ENCODE assay signal across 10 cellular contexts in genomic region chr7:105003875-105004510, GRCh38. TPM values are rescaled to one million over a fixed set of nuclear protein-coding genes. Genes with fewer than 3 reads are reported as not detected.
DNase-seq lines count a peak whose midpoint lies in the region; ATAC-seq, FAIRE-seq and TF ChIP-seq lines count a peak whose summit lies in the region.
"Had no signal": no experiment of that assay in that cellular context is flagged by ENCODE, and none has a peak within 500 bp of the region (broad histone marks: within the 10 kb centered on the region; RNA-seq: fewer than 3 reads in every experiment).

No MANE protein-coding gene starts in this region.

- DNase-seq in RWPE2 (ENCODE audit: low spot score) (no peak), endothelial cell of umbilical vein (ENCODE audit: low read depth, low spot score) (no peak), nephron progenitor cell (no peak)
- DNase-seq: GF-D8 had no signal

- peaks cover 17% of the 10 kb centered on the region for H3K9me3 Mint-ChIP-seq in nephron progenitor cell

- H3K27ac Mint-ChIP-seq in nephron progenitor cell: peak overlapping the region; percentile 1

- H3K4me2 ChIP-seq in BLaER1 (peak overlapping the region; percentile 10; the same call in 1 of the 2 replicates), endothelial cell of umbilical vein (ENCODE audit: insufficient read depth, low read length) (peak overlapping the region; percentile 47)

- H3K9ac ChIP-seq in BLaER1: no peak overlapping the region
- H3K9ac ChIP-seq in endothelial cell of umbilical vein (replicated peaks; ENCODE audit: extremely low read depth, insufficient read depth, low read length): no peak overlapping the region

- no peak overlapping the region for H2AFZ ChIP-seq in endothelial cell of umbilical vein (ENCODE audit: low read depth, low read length)

- TF ChIP-seq POLR2A in endothelial cell of umbilical vein (IDR thresholded peaks at IDR 0.05; ENCODE audit: low read depth, low read length): no peak

- H4K20me1 ChIP-seq in BLaER1: peaks cover 31% of the 10 kb centered on the region
- H4K20me1 ChIP-seq in endothelial cell of umbilical vein (replicated peaks; ENCODE audit: control insufficient read depth, extremely low read depth, insufficient read depth, low read length): peaks cover 5% of the 10 kb centered on the region

- peaks cover 88% of the 10 kb centered on the region for H3K36me3 ChIP-seq in BLaER1
- peaks cover 73% of the 10 kb centered on the region for H3K36me3 ChIP-seq in RWPE2 (ENCODE audit: low read depth)
- peaks cover 0 to 5% of the 10 kb centered on the region in 2 experiments for H3K36me3 ChIP-seq in endothelial cell of umbilical vein (ENCODE audit: control insufficient read depth in 2 of 2, extremely low read depth in 1 of 2, insufficient read depth in 2 of 2, low read length in 2 of 2)

- H3K27ac ChIP-seq in BLaER1 (0 out of 2 replicates have a peak overlapping the region, but pooled peaks have one; percentile 1), RWPE2 (ENCODE audit: poor library complexity, severe bottlenecking) (peak overlapping the region; percentile 56), endothelial cell of umbilical vein (ENCODE audit: insufficient read depth, low read depth, low read length) (no peak overlapping the region)

- no peak overlapping the region for H3K4me3 Mint-ChIP-seq in nephron progenitor cell

- no peaks in the 10 kb centered on the region for H3K9me1 ChIP-seq in endothelial cell of umbilical vein (replicated peaks; ENCODE audit: control insufficient read depth, extremely low read depth, insufficient read depth, low read length)

- POLR2A ChIA-PET in endothelial cell of umbilical vein (lab: Charles Lee): no interaction called here

- H3K79me2 ChIP-seq in endothelial cell of umbilical vein (ENCODE audit: control insufficient read depth, insufficient read depth, low read length): peaks cover 100% of the 10 kb centered on the region

- no peaks in the 10 kb centered on the region for H3K27me3 ChIP-seq in BLaER1
- no peaks in the 10 kb centered on the region for H3K27me3 ChIP-seq in RWPE2 (ENCODE audit: insufficient read depth, poor library complexity, severe bottlenecking)
- no peaks in the 10 kb centered on the region for H3K27me3 ChIP-seq in endothelial cell of umbilical vein (ENCODE audit: control insufficient read depth in 2 of 2, insufficient read depth in 2 of 2, low read length in 2 of 2)

- H3K36me3 Mint-ChIP-seq in nephron progenitor cell (ENCODE audit: low read depth): peaks cover 91% of the 10 kb centered on the region

- no peak for TF ChIP-seq CTCF in RWPE2 (IDR thresholded peaks at IDR 0.05; ENCODE audit: poor library complexity, severe bottlenecking)
- TF ChIP-seq CTCF in endothelial cell of umbilical vein (IDR thresholded peaks at IDR 0.05; ENCODE audit: extremely low read depth in 1 of 2, insufficient read depth in 1 of 2, low read depth in 1 of 2, low read length in 2 of 2): no peak
- no peak for TF ChIP-seq CTCF in nephron progenitor cell (IDR thresholded peaks at IDR 0.05)

- H3K4me3 ChIP-seq in BLaER1 (no peak overlapping the region), RWPE2 (ENCODE audit: severe bottlenecking) (no peak overlapping the region), endothelial cell of umbilical vein (replicated peaks in 1 of 3; ENCODE audit: insufficient read depth in 1 of 3, low read depth in 1 of 3, low read length in 3 of 3) (no peak overlapping the region)

- dilution Hi-C loops in endothelial cell of umbilical vein (cut with MboI; ENCODE audit: extremely low pct_ligation_motif_present, low sequenced_read_pairs): no loop called here

- H3K4me1 ChIP-seq in BLaER1 (peaks cover 78% of the 10 kb centered on the region), RWPE2 (ENCODE audit: insufficient read depth, poor library complexity, severe bottlenecking) (peaks cover 43% of the 10 kb centered on the region), endothelial cell of umbilical vein (ENCODE audit: control insufficient read depth, extremely low read depth, insufficient read depth, low read length) (peaks cover 33% of the 10 kb centered on the region)

- intact Hi-C loops in endothelial cell of umbilical vein (cut with micrococcal nuclease): loop anchor here (1.0 kb wide), 1 partner anchor 14 kb away; no protein-coding TSS in a partner anchor

- peak; percentile 50 for ATAC-seq in RWPE2 (ENCODE audit: low read depth)
- ATAC-seq in HG02798 (IDR thresholded peaks at IDR 0.05; ENCODE audit: poor library complexity, unreplicated experiment): no peak
- ATAC-seq in GM18907 (IDR thresholded peaks at IDR 0.05; ENCODE audit: unreplicated experiment): no peak
- ATAC-seq in HG03095 (IDR thresholded peaks at IDR 0.05; ENCODE audit: unreplicated experiment): no peak
- no peak for ATAC-seq in HG03280 (IDR thresholded peaks at IDR 0.05; ENCODE audit: unreplicated experiment)

- peaks cover 50% of the 10 kb centered on the region for H3K4me1 Mint-ChIP-seq in nephron progenitor cell

- FAIRE-seq in endothelial cell of umbilical vein (lab: Jason Lieb, UNC): no peak
- FAIRE-seq: islet of Langerhans had no signal

- H3K27me3 Mint-ChIP-seq in nephron progenitor cell (ENCODE audit: low read depth, poor library complexity): no peaks in the 10 kb centered on the region

- CTCF ChIA-PET in endothelial cell of umbilical vein (lab: Charles Lee): interaction anchor here (1.0 to 2.1 kb wide), 4 partner anchors 9 to 23 kb away, joined by 3 to 7 read pairs (median 3); no protein-coding TSS in a partner anchor

- no TSS peak for BruUV-seq in endothelial cell of umbilical vein (replicated peaks; lab: Mats Ljungman, UMichigan)

- H3K9me3 ChIP-seq in BLaER1 (peaks cover 38% of the 10 kb centered on the region), RWPE2 (ENCODE audit: severe bottlenecking) (no peaks in the 10 kb centered on the region), endothelial cell of umbilical vein (replicated peaks; ENCODE audit: control insufficient read depth, insufficient read depth, low read length) (no peaks in the 10 kb centered on the region)

TF ChIP-seq in endothelial cell of umbilical vein, 7 proteins besides CTCF, POLR2A, EP300 and RAD21:
- no peak for TF ChIP-seq MYC (IDR thresholded peaks at IDR 0.05; ENCODE audit: low read depth, low read length)
- TF ChIP-seq FOS (IDR thresholded peaks at IDR 0.05; ENCODE audit: borderline replicate concordance, insufficient read depth, low read length): no peak
- TF ChIP-seq GATA2 (IDR thresholded peaks at IDR 0.05; ENCODE audit: insufficient read depth, insufficient read length, low read depth, low read length): no peak
- no peak for TF ChIP-seq MAX (IDR thresholded peaks at IDR 0.05; ENCODE audit: insufficient read depth, insufficient read length)

RNA-seq across cellular contexts. Expression of gene KMT2E, which starts 10.0 kb away (rescaled TPM):
- 68.5 and 74.8 TPM in 2 replicates for total RNA-seq in endothelial cell of umbilical vein
- polyA plus RNA-seq in endothelial cell of umbilical vein: 10.1 and 19.0 TPM in 2 replicates
- 10.7 and 11.8 TPM in 2 replicates for polyA plus RNA-seq in endothelial cell of umbilical vein (2011; cell fraction: cytosol; rRNA removed)
- 55.5 and 66.2 TPM in 2 replicates for polyA plus RNA-seq in endothelial cell of umbilical vein (2011; cell fraction: nucleus; rRNA removed)
- 27.7 and 29.8 TPM in 2 replicates for polyA plus RNA-seq in endothelial cell of umbilical vein (2012)
- 92.4 and 106 TPM in 2 replicates for polyA minus RNA-seq in endothelial cell of umbilical vein
- polyA minus RNA-seq in endothelial cell of umbilical vein (2011; cell fraction: cytosol; rRNA and poly(A)+ RNA removed): 19.5 TPM
- polyA minus RNA-seq in endothelial cell of umbilical vein (2011; cell fraction: nucleus; rRNA and poly(A)+ RNA removed): 172 and 208 TPM in 2 replicates
